In the genomic region with DNA sequence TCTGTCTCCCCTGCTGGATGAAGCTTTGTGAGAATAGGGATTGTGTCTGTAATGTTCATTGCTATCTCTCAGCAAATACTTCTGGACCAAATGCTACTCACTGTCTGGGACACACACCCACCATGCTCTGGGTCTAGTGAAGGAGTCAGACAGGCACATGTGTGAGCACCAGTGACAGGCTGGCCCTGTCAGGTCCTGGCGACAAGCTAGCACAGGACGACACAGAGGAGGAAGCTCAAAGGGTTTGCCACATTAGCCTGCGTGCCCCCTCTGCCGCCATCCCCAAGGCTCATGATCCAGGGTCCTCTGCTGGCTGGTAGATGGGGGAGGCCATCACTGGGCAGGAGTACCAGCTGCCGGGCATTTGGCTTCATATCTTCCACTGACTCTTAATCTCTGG, we compare ENCODE assay signal across 16 cellular contexts. TPM values are rescaled to one million over a fixed set of nuclear protein-coding genes. Genes with fewer than 3 reads are reported as not detected.
A peak's percentile ranks its signal among the peaks of the same experiment; 100 is the strongest.
DNase-seq lines count a peak whose midpoint lies in the region; ATAC-seq and TF ChIP-seq lines count a peak whose summit lies in the region.
"Had no signal": no experiment of that assay in that cellular context is flagged by ENCODE, and none has a peak within 500 bp of the region (broad histone marks: within the 10 kb centered on the region; RNA-seq: fewer than 3 reads in every experiment).

No MANE protein-coding gene starts in this region.

- TF ChIP-seq POLR2A in heart left ventricle (IDR thresholded peaks at IDR 0.05) (no peak), prostate gland (IDR thresholded peaks at IDR 0.05) (no peak)

- H3K27me3 ChIP-seq in left ventricle myocardium inferior (ENCODE audit: low read depth) (no peaks in the 10 kb centered on the region), heart left ventricle (no peaks in the 10 kb centered on the region), osteoblast (ENCODE audit: insufficient read depth, low read length) (no peaks in the 10 kb centered on the region), prostate gland (replicated peaks; ENCODE audit: insufficient read depth) (no peaks in the 10 kb centered on the region)
- H3K27me3 ChIP-seq: BLaER1 treated with 17β-estradiol and CSF1 and Interleukin-3, amounts not matched to agents 10 nM and 100 nM had no signal

- no peak overlapping the region for H3K4me2 ChIP-seq in osteoblast (ENCODE audit: insufficient read depth, low read length)
- H3K4me2 ChIP-seq: A549; BLaER1 treated with 17β-estradiol and CSF1 and Interleukin-3, amounts not matched to agents 10 nM and 100 nM had no signal

- TF ChIP-seq CTCF in left ventricle myocardium inferior (IDR thresholded peaks at IDR 0.05; ENCODE audit: borderline replicate concordance) (no peak), heart left ventricle (IDR thresholded peaks at IDR 0.05) (no peak), osteoblast (IDR thresholded peaks at IDR 0.05; ENCODE audit: extremely low read depth, low read depth, low read length) (no peak), prostate gland (IDR thresholded peaks at IDR 0.05) (no peak)

- H3K9me3 ChIP-seq in left ventricle myocardium inferior (replicated peaks) (no peaks in the 10 kb centered on the region), heart left ventricle (no peaks in the 10 kb centered on the region), osteoblast (ENCODE audit: low read depth, low read length) (no peaks in the 10 kb centered on the region), prostate gland (no peaks in the 10 kb centered on the region)
- H3K9me3 ChIP-seq: A549; BLaER1 treated with 17β-estradiol and CSF1 and Interleukin-3, amounts not matched to agents 10 nM and 100 nM; Caco-2 had no signal

- no peak overlapping the region for H3K4me3 ChIP-seq in left ventricle myocardium inferior
- no peak overlapping the region for H3K4me3 ChIP-seq in heart left ventricle
- no peak overlapping the region for H3K4me3 ChIP-seq in osteoblast (ENCODE audit: insufficient read depth, low read length)
- no peak overlapping the region for H3K4me3 ChIP-seq in prostate gland
- H3K4me3 ChIP-seq: A549; BLaER1 treated with 17β-estradiol and CSF1 and Interleukin-3, amounts not matched to agents 10 nM and 100 nM had no signal

- 85 to 92% (median 91%) methylated on average over 5 of the region's 5 CpGs for WGBS in heart left ventricle, 4 donors
- WGBS in prostate gland, result 93% methylated on average over 5 of the region's 5 CpGs

- ATAC-seq in heart left ventricle (no peak), HG03460 (IDR thresholded peaks at IDR 0.05; ENCODE audit: unreplicated experiment) (no peak)
- ATAC-seq: CD8-positive, alpha-beta T cell had no signal

- no peaks in the 10 kb centered on the region for H3K79me2 ChIP-seq in osteoblast (ENCODE audit: insufficient read depth, low read length)

- DNase-seq in left ventricle myocardium inferior (no peak), heart left ventricle (no peak), osteoblast (ENCODE audit: insufficient read length, low spot score, missing footprints) (peak; percentile 65), prostate gland (ENCODE audit: low spot score) (no peak)
- DNase-seq: AML-193; Caco-2; Calu3; CD4-positive, alpha-beta T cell; CD8-positive, alpha-beta T cell; DMS79 treated with DMSO at 0.1 percent for 48 hours; GF-D8 had no signal

- H3K4me1 ChIP-seq in left ventricle myocardium inferior (peaks cover 18% of the 10 kb centered on the region), heart left ventricle (peaks cover 0 to 12% (median 0%) of the 10 kb centered on the region in 12 donors), osteoblast (ENCODE audit: insufficient read depth, low read length) (no peaks in the 10 kb centered on the region), prostate gland (replicated peaks) (no peaks in the 10 kb centered on the region)
- H3K4me1 ChIP-seq: A549; BLaER1 treated with 17β-estradiol and CSF1 and Interleukin-3, amounts not matched to agents 10 nM and 100 nM; Caco-2 had no signal

- peak overlapping the region; percentile 84 for H3K27ac ChIP-seq in left ventricle myocardium inferior (replicated peaks)
- H3K27ac ChIP-seq in heart left ventricle, result peak overlapping the region in 1 of 12 donors; percentile 57
- H3K27ac ChIP-seq in osteoblast (ENCODE audit: low read depth, low read length), result no peak overlapping the region
- peak overlapping the region in 1 of 2 donors; percentile 57 for H3K27ac ChIP-seq in prostate gland
- H3K27ac ChIP-seq: 22Rv1; A549; BLaER1 treated with 17β-estradiol and CSF1 and Interleukin-3, amounts not matched to agents 10 nM and 100 nM; C4-2B had no signal

- H3K36me3 ChIP-seq in left ventricle myocardium inferior (peaks cover 65% of the 10 kb centered on the region), heart left ventricle (peaks cover under 1 to 88% (median 79%) of the 10 kb centered on the region in 9 donors), osteoblast (ENCODE audit: insufficient read depth, low read length) (peaks cover 12% of the 10 kb centered on the region), prostate gland (peaks cover 0 to 13% of the 10 kb centered on the region in 2 donors)

- intact Hi-C loops in left ventricle myocardium inferior (cut with micrococcal nuclease), result no loop called here
- intact Hi-C loops in heart left ventricle (cut with DNase I), result no loop called here
- intact Hi-C loops in prostate gland (cut with DNase I), result no loop called here

- H2AFZ ChIP-seq in osteoblast (ENCODE audit: low read length), result no peak overlapping the region

- no peaks in the 10 kb centered on the region for H4K20me1 ChIP-seq in osteoblast (ENCODE audit: insufficient read depth, low read length)

RNA-seq across cellular contexts. Expression of a gene that starts 23.3 kb away (rescaled TPM):
- total RNA-seq in left ventricle myocardium inferior, result 35.4 TPM
- total RNA-seq in heart left ventricle, result 10 to 100 TPM; 21.9 to 42.2 (median 31.6) TPM
- polyA plus RNA-seq in heart left ventricle, result 10 to 100 TPM; 22.2 to 38.0 TPM
- 12.3 and 13.0 TPM in 2 replicates for total RNA-seq in osteoblast
- 10 to 100 TPM; 14.8 to 30.5 TPM for total RNA-seq in prostate gland

RNA-seq across cellular contexts. Expression of a gene that starts 23.4 kb away (rescaled TPM):
- total RNA-seq in left ventricle myocardium inferior (605 TPM), heart left ventricle (100 to 1,000 TPM; 408 to 937 (median 547) TPM), osteoblast (1,103 and 1,259 TPM in 2 replicates), prostate gland (1,000 to 10,000 TPM; 1,460 to 2,640 TPM)
- 1,000 to 10,000 TPM; 1,225 to 1,523 TPM for polyA plus RNA-seq in heart left ventricle

RNA-seq across cellular contexts. Expression of a gene that starts 50.4 kb away (rescaled TPM):
- 6.2 TPM for total RNA-seq in left ventricle myocardium inferior
- total RNA-seq in heart left ventricle, result 1 to 10 TPM; 4.6 to 7.4 (median 5.8) TPM
- 1 to 10 TPM; 3.1 to 3.6 TPM for polyA plus RNA-seq in heart left ventricle
- 11.9 and 13.3 TPM in 2 replicates for total RNA-seq in osteoblast
- 10 to 100 TPM; 14.3 to 14.5 TPM for total RNA-seq in prostate gland
